In genomic region chr1:40309374-40310128, GRCh38 we compare ENCODE assay signal across 22 cellular contexts. TPM values are rescaled to one million over a fixed set of nuclear protein-coding genes. Genes with fewer than 3 reads are reported as not detected.
DNase-seq lines count a peak whose midpoint lies in the region; ATAC-seq, FAIRE-seq and TF ChIP-seq lines count a peak whose summit lies in the region.
"Had no signal": no experiment of that assay in that cellular context is flagged by ENCODE, and none has a peak within 500 bp of the region (broad histone marks: within the 10 kb centered on the region; RNA-seq: fewer than 3 reads in every experiment).

No MANE protein-coding gene starts in this region.

- no peaks in the 10 kb centered on the region for H3K79me1 ChIP-seq in H1 (ENCODE audit: low read depth, low read length)

- H3K4ac ChIP-seq in H1 (replicated peaks; ENCODE audit: insufficient read length, low read depth, low read length), result peak overlapping the region; percentile 86

- H3K27me3 ChIP-seq in BLaER1 treated with 17β-estradiol and CSF1 and Interleukin-3, amounts not matched to agents 10 nM and 100 nM, result no peaks in the 10 kb centered on the region
- H3K27me3 ChIP-seq in H1 (replicated peaks in 1 of 4; ENCODE audit: control insufficient read depth in 3 of 4, extremely low read depth in 1 of 4, insufficient read depth in 3 of 4, low read length in 3 of 4), result peaks cover 0 to 14% (median 11%) of the 10 kb centered on the region in 4 experiments; a peak in 6 of 7 replicates
- H3K27me3 ChIP-seq: gastroesophageal sphincter had no signal

- ATAC-seq in HG02642 (IDR thresholded peaks at IDR 0.05; ENCODE audit: poor library complexity, unreplicated experiment), result no peak
- no peak for ATAC-seq in WTC11
- ATAC-seq: gastroesophageal sphincter, Panc1 had no signal

- DNase-seq in H1 (ENCODE audit: low read depth in 1 of 2, low spot score in 2 of 2) (no peak), nucleus accumbens (lab: John Stamatoyannopoulos, UW) (peak in 29 of 56 donors; percentile 6 to 67 (median 30)), cerebellar nuclear complex (lab: John Stamatoyannopoulos, UW) (no peak), MV-4-11 (lab: John Stamatoyannopoulos, UW) (no peak), WTC11 (ENCODE audit: low spot score) (no peak)
- DNase-seq: activated CD4-positive, alpha-beta T cell treated with anti-CD3 and anti-CD28 coated beads, Interleukin-2, amount 10 ng/mL, durations not matched to agents 7 days and 5 days; activated T-cell treated with anti-CD3 and anti-CD28 coated beads for 4 hours; NCI-H2029 treated with DMSO at 0.1 percent for 48 hours; SK-N-SH had no signal

- TF ChIP-seq EP300 in H1 (IDR thresholded peaks at IDR 0.05; ENCODE audit: borderline replicate concordance in 1 of 2, low read depth in 2 of 2, low read length in 2 of 2), result no peak

- no peak for TF ChIP-seq POLR2A in H1 (IDR thresholded peaks at IDR 0.05; ENCODE audit: control extremely low read depth in 1 of 2, low read depth in 2 of 2, low read length in 2 of 2)

- no peaks in the 10 kb centered on the region for H3K79me2 ChIP-seq in H1 (ENCODE audit: control insufficient read depth in 1 of 2, insufficient read depth in 2 of 2, low read length in 2 of 2)

- no peak overlapping the region; the same call in 1 of the 2 replicates for H2AK5ac ChIP-seq in H1 (ENCODE audit: low read depth, low read length)

- no peak overlapping the region for H3K27ac Mint-ChIP-seq in WTC11
- H3K27ac Mint-ChIP-seq: activated CD4-positive, alpha-beta T cell treated with anti-CD3 and anti-CD28 coated beads, Interleukin-2, amount 10 ng/mL, durations not matched to agents 7 days and 5 days; activated naive CD4-positive, alpha-beta T cell treated with anti-CD3 and anti-CD28 coated beads, Interleukin-2, amount 50 U/mL, for 24 hours; memory B cell; natural killer cell treated with Interleukin-12 subunit alpha and Interleukin-12 subunit beta and Interleukin-15 and Interleukin-18, amount 100 ng/mL, for 72 hours; stimulated activated naive CD8-positive, alpha-beta T cell treated with anti-CD3 and anti-CD28 coated beads, Interleukin-15, Interleukin-2, amounts not matched to agents 100 ng/mL and 50 ng/mL, for 24 hours had no signal

- H3K14ac ChIP-seq in H1 (ENCODE audit: insufficient read length), result no peak overlapping the region

- H3K4me1 ChIP-seq in BLaER1 treated with 17β-estradiol and CSF1 and Interleukin-3, amounts not matched to agents 10 nM and 100 nM, result peaks cover 30 to 51% (median 47%) of the 10 kb centered on the region in 10 experiments
- peaks cover under 1 to 7% (median 4%) of the 10 kb centered on the region in 4 experiments for H3K4me1 ChIP-seq in H1 (replicated peaks in 1 of 4; ENCODE audit: control insufficient read depth in 3 of 4, insufficient read depth in 4 of 4, low read length in 3 of 4)

- no peaks in the 10 kb centered on the region; a peak in 1 of 22 replicates for H3K36me3 ChIP-seq in BLaER1 treated with 17β-estradiol and CSF1 and Interleukin-3, amounts not matched to agents 10 nM and 100 nM
- H3K36me3 ChIP-seq in H1 (ENCODE audit: control insufficient read depth in 2 of 4, insufficient read depth in 4 of 4, low read length in 3 of 4), result no peaks in the 10 kb centered on the region
- H3K36me3 ChIP-seq: gastroesophageal sphincter had no signal

- H3K23me2 ChIP-seq in H1 (ENCODE audit: low read depth, low read length), result no peaks in the 10 kb centered on the region; the same call in 1 of the 2 replicates

- H3K23ac ChIP-seq in H1 (ENCODE audit: insufficient read length), result no peak overlapping the region

- peak overlapping the region; percentile 67; the same call in 1 of the 2 replicates for H2BK20ac ChIP-seq in H1 (ENCODE audit: low read length)

- CTCF ChIA-PET in H1 (lab: Charles Lee; ENCODE audit: partially characterized antibody) (interaction anchor here (0.6 to 2.7 kb wide), 6 partner anchors 10 to 104 kb away, joined by 3 to 13 read pairs (median 4); no protein-coding TSS in a partner anchor), WTC11 (lab: Charles Lee) (interaction anchor here (2.5 kb wide), 1 partner anchor 29 kb away, joined by 14 read pairs; no protein-coding TSS in a partner anchor)

- H3K27me3 Mint-ChIP-seq in WTC11 (ENCODE audit: low read depth), result peaks cover 34% of the 10 kb centered on the region
- H3K27me3 Mint-ChIP-seq: activated CD4-positive, alpha-beta T cell treated with anti-CD3 and anti-CD28 coated beads, Interleukin-2, amount 10 ng/mL, durations not matched to agents 7 days and 5 days; activated naive CD4-positive, alpha-beta T cell treated with anti-CD3 and anti-CD28 coated beads, Interleukin-2, amount 50 U/mL, for 24 hours; central memory CD8-positive, alpha-beta T cell; memory B cell had no signal

- no peak overlapping the region for H2BK120ac ChIP-seq in H1 (replicated peaks; ENCODE audit: low read depth, low read length)

- H3K56ac ChIP-seq in H1 (replicated peaks; ENCODE audit: insufficient read length, low read depth, low read length), result no peak overlapping the region

- H4K91ac ChIP-seq in H1 (replicated peaks; ENCODE audit: insufficient read length, low read length), result peak overlapping the region; percentile 65

- 0 out of 22 replicates have a peak overlapping the region, but pooled peaks of 2 of the 11 experiments have one; percentile 2 to 13 for H3K9ac ChIP-seq in BLaER1 treated with 17β-estradiol and CSF1 and Interleukin-3, amounts not matched to agents 10 nM and 100 nM
- no peak overlapping the region for H3K9ac ChIP-seq in H1 (replicated peaks in 1 of 4; ENCODE audit: extremely low read depth in 1 of 4, low read depth in 3 of 4, low read length in 3 of 4)
- H3K9ac ChIP-seq: SK-N-SH had no signal

- no peak for TF ChIP-seq RAD21 in H1 (IDR thresholded peaks at IDR 0.05 in 1 of 2, conservative IDR thresholded peaks at IDR 0.05 in 1 of 2; ENCODE audit: low read depth in 2 of 2, low read length in 2 of 2)

- no peaks in the 10 kb centered on the region for H3K36me3 Mint-ChIP-seq in WTC11
- H3K36me3 Mint-ChIP-seq: activated naive CD4-positive, alpha-beta T cell treated with anti-CD3 and anti-CD28 coated beads, Interleukin-2, amount 50 U/mL, for 24 hours; memory B cell; natural killer cell treated with Interleukin-12 subunit alpha and Interleukin-12 subunit beta and Interleukin-15 and Interleukin-18, amount 100 ng/mL, for 72 hours had no signal

- no peak overlapping the region for H3K4me3 ChIP-seq in BLaER1 treated with 17β-estradiol and CSF1 and Interleukin-3, amounts not matched to agents 10 nM and 100 nM
- H3K4me3 ChIP-seq in H1 (ENCODE audit: extremely low read depth in 1 of 4, insufficient read depth in 2 of 4, low read depth in 3 of 4, low read length in 4 of 4), result no peak overlapping the region
- H3K4me3 ChIP-seq: gastroesophageal sphincter had no signal

- no peaks in the 10 kb centered on the region for H3K9me3 ChIP-seq in BLaER1 treated with 17β-estradiol and CSF1 and Interleukin-3, amounts not matched to agents 10 nM and 100 nM (replicated peaks in 1 of 11)
- no peaks in the 10 kb centered on the region for H3K9me3 ChIP-seq in H1 (ENCODE audit: insufficient read depth in 2 of 2, low read depth in 1 of 2, low read length in 1 of 2)
- H3K9me3 ChIP-seq: gastroesophageal sphincter, SK-N-SH had no signal

- peaks cover 4% of the 10 kb centered on the region for H3K4me1 Mint-ChIP-seq in WTC11

- H2BK15ac ChIP-seq in H1 (ENCODE audit: low read length), result no peak overlapping the region; the same call in 1 of the 2 replicates

- TF ChIP-seq CTCF in VCaP (conservative IDR thresholded peaks at IDR 0.05) (no peak), H1 (IDR thresholded peaks at IDR 0.05; ENCODE audit: control extremely low read depth in 1 of 3, insufficient read depth in 1 of 3, low read depth in 1 of 3, low read length in 3 of 3) (no peak), WTC11 (IDR thresholded peaks at IDR 0.05) (no peak)

- 96 to 100% methylated on average over 1 to 7 of the region's 8 CpGs for WGBS in H1 (ENCODE audit: extremely low coverage in 1 of 2, insufficient coverage in 1 of 2, insufficient read length in 1 of 2, insufficient replicate concordance in 2 of 2, low coverage in 1 of 2, low lambda C conversion rate in 2 of 2, missing lambda C conversion rate in 1 of 2), 2 experiments

- H3K4me2 ChIP-seq in BLaER1 treated with 17β-estradiol and CSF1 and Interleukin-3, amounts not matched to agents 10 nM and 100 nM, result peak overlapping the region in 10 of 11 experiments; percentile 10 to 54 (median 36); a peak in 16 of 22 replicates
- H3K4me2 ChIP-seq in H1 (ENCODE audit: insufficient read depth in 1 of 2, low read depth in 2 of 2, low read length in 2 of 2), result no peak overlapping the region
- H3K4me2 ChIP-seq: SK-N-SH had no signal

- H4K8ac ChIP-seq in H1 (ENCODE audit: extremely low read depth, insufficient read depth, low read length), result no peak overlapping the region

- no peak overlapping the region for H3K18ac ChIP-seq in H1 (ENCODE audit: extremely low read depth, low read length)

- FAIRE-seq in H1 (lab: Jason Lieb, UNC), result no peak
- FAIRE-seq: endothelial cell of umbilical vein, G401.6, H54 had no signal

- POLR2A ChIA-PET in H1 (lab: Charles Lee; ENCODE audit: partially characterized antibody) (no interaction called here), WTC11 (lab: Charles Lee) (no interaction called here)

- H4K20me1 ChIP-seq in BLaER1 treated with 17β-estradiol and CSF1 and Interleukin-3, amounts not matched to agents 10 nM and 100 nM, result no peaks in the 10 kb centered on the region
- H4K20me1 ChIP-seq in H1 (replicated peaks in 1 of 2; ENCODE audit: control insufficient read depth in 1 of 2, insufficient read depth in 2 of 2, low read length in 2 of 2), result peaks cover 0 to 3% of the 10 kb centered on the region in 2 experiments

- no peak overlapping the region for H4K5ac ChIP-seq in H1 (ENCODE audit: insufficient read length, low read depth, low read length)

- no peak overlapping the region for H2AFZ ChIP-seq in H1 (ENCODE audit: low read length)

- no peak overlapping the region for H2BK5ac ChIP-seq in H1 (ENCODE audit: low read depth, low read length)

- no peak overlapping the region for H3K4me3 Mint-ChIP-seq in WTC11
- H3K4me3 Mint-ChIP-seq: activated CD4-positive, alpha-beta T cell treated with anti-CD3 and anti-CD28 coated beads, Interleukin-2, amount 10 ng/mL, durations not matched to agents 7 days and 5 days; activated naive CD4-positive, alpha-beta T cell treated with anti-CD3 and anti-CD28 coated beads, Interleukin-2, amount 50 U/mL, for 24 hours; central memory CD8-positive, alpha-beta T cell; memory B cell; natural killer cell treated with Interleukin-12 subunit alpha and Interleukin-12 subunit beta and Interleukin-15 and Interleukin-18, amount 100 ng/mL, for 72 hours; stimulated activated naive CD8-positive, alpha-beta T cell treated with anti-CD3 and anti-CD28 coated beads, Interleukin-15, Interleukin-2, amounts not matched to agents 100 ng/mL and 50 ng/mL, for 24 hours had no signal

- peak overlapping the region; percentile 3; the same call in 1 of the 2 replicates for H2BK12ac ChIP-seq in H1 (ENCODE audit: low read depth, low read length)

- peak overlapping the region in 1 of 11 experiments; percentile 25; a peak in 1 of 22 replicates for H3K27ac ChIP-seq in BLaER1 treated with 17β-estradiol and CSF1 and Interleukin-3, amounts not matched to agents 10 nM and 100 nM
- peak overlapping the region; percentile 98; the same call in 1 of the 2 replicates for H3K27ac ChIP-seq in VCaP
- no peak overlapping the region for H3K27ac ChIP-seq in H1 (ENCODE audit: low read depth, low read length)
- H3K27ac ChIP-seq: gastroesophageal sphincter had no signal

- no peaks in the 10 kb centered on the region for H3K9me3 Mint-ChIP-seq in WTC11
- H3K9me3 Mint-ChIP-seq: activated CD4-positive, alpha-beta T cell treated with anti-CD3 and anti-CD28 coated beads, Interleukin-2, amount 10 ng/mL, durations not matched to agents 7 days and 5 days; activated naive CD4-positive, alpha-beta T cell treated with anti-CD3 and anti-CD28 coated beads, Interleukin-2, amount 50 U/mL, for 24 hours; central memory CD8-positive, alpha-beta T cell; memory B cell; natural killer cell treated with Interleukin-12 subunit alpha and Interleukin-12 subunit beta and Interleukin-15 and Interleukin-18, amount 100 ng/mL, for 72 hours; stimulated activated naive CD8-positive, alpha-beta T cell treated with anti-CD3 and anti-CD28 coated beads, Interleukin-15, Interleukin-2, amounts not matched to agents 100 ng/mL and 50 ng/mL, for 24 hours had no signal

RNA-seq across cellular contexts. Expression of gene COL9A2, which starts 7.5 kb away (rescaled TPM):
- 2.7 and 3.2 TPM in 2 replicates for total RNA-seq in H1 (2021; fragmentation: NEBNext Ultra II Directional; extraction: Animal tissue kit (Norgen Biotek cat#: 25700))
- 3.3 and 3.7 TPM in 2 replicates for polyA plus RNA-seq in H1 (2011; rRNA removed)
- polyA plus RNA-seq in H1 (2011; cell fraction: cytosol; rRNA removed), result 3.6 TPM
- polyA plus RNA-seq in H1 (2011; cell fraction: nucleus; rRNA removed), result 20.4 TPM
- polyA plus RNA-seq in H1 (2012, experiment 1 of 2), result 4.1 to 5.4 TPM (median 5.3 TPM) in 4 replicates
- 6.8 TPM for polyA plus RNA-seq in H1 (2012, experiment 2 of 2)
- polyA plus RNA-seq in H1 (2013, experiment 1 of 2), result 3.5 TPM
- 3.2 TPM for polyA plus RNA-seq in H1 (2013, experiment 2 of 2)
- polyA minus RNA-seq in H1 (2011; rRNA and poly(A)+ RNA removed), result 0.54 and 0.63 TPM in 2 replicates
- 1.7 TPM for polyA minus RNA-seq in H1 (2011; cell fraction: cytosol; rRNA and poly(A)+ RNA removed)
- 1.7 TPM for polyA minus RNA-seq in H1 (2011; cell fraction: nucleus; rRNA and poly(A)+ RNA removed)
- total RNA-seq in WTC11 (2021), result 4.2 to 5.5 TPM (median 4.7 TPM) in 3 replicates

RNA-seq across cellular contexts. Expression of gene ZMPSTE24, which starts 51.5 kb away (rescaled TPM):
- total RNA-seq in H1 (2021; fragmentation: NEBNext Ultra II Directional; extraction: Animal tissue kit (Norgen Biotek cat#: 25700)), result 41.5 and 42.9 TPM in 2 replicates
- polyA plus RNA-seq in H1 (2011; rRNA removed), result 7.9 and 12.7 TPM in 2 replicates
- 15.7 TPM for polyA plus RNA-seq in H1 (2011; cell fraction: cytosol; rRNA removed)
- polyA plus RNA-seq in H1 (2011; cell fraction: nucleus; rRNA removed), result 5.6 TPM
- polyA plus RNA-seq in H1 (2012, experiment 1 of 2), result 15.9 to 30.3 TPM (median 18.2 TPM) in 4 replicates
- polyA plus RNA-seq in H1 (2012, experiment 2 of 2), result 2.7 TPM
- polyA plus RNA-seq in H1 (2013, experiment 1 of 2), result 58.1 TPM
- polyA plus RNA-seq in H1 (2013, experiment 2 of 2), result 63.2 TPM
- polyA minus RNA-seq in H1 (2011; rRNA and poly(A)+ RNA removed), result 15.8 and 18.8 TPM in 2 replicates
- polyA minus RNA-seq in H1 (2011; cell fraction: cytosol; rRNA and poly(A)+ RNA removed), result 25.6 TPM
- 12.8 TPM for polyA minus RNA-seq in H1 (2011; cell fraction: nucleus; rRNA and poly(A)+ RNA removed)
- total RNA-seq in WTC11 (2021), result 27.0 to 31.7 TPM (median 28.9 TPM) in 3 replicates

Comparison
In these comparisons a context has a peak if more than half of its experiments do, and no peak if none do; other contexts are left out.
1. H3K4me2 ChIP-seq: peak in BLaER1 treated with 17β-estradiol and CSF1 and Interleukin-3, amounts not matched to agents 10 nM and 100 nM (10 of 11); none in H1 (0 of 2).
2. DNase-seq: peak in nucleus accumbens (29 of 56); none in H1 (0 of 2), cerebellar nuclear complex (0 of 2), MV-4-11 (single experiment) and WTC11 (single experiment).